Comparison of ENCODE assay signal across 10 cellular contexts in the genomic region with DNA sequence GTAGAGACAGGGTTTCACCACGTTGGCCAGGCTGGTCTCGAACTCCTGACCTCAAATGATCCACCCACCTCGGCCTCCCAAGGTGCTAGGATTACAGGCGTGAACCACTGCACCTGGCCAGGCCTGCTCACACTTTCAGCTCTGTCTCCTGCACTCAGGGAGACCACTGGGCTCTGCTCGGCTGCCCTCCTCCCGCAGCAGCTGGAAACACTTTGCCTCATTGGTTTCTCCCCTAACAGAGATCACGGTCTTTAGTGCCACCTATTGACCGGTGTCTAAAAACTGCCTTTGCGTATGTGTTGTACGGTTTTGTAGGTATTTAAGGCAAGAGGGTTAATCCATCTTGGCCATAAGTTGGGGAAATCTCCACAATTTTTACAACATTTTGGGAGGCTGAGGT. TPM values are rescaled to one million over a fixed set of nuclear protein-coding genes. Genes with fewer than 3 reads are reported as not detected.
A peak's percentile ranks its signal among the peaks of the same experiment; 100 is the strongest.
DNase-seq lines count a peak whose midpoint lies in the region; ATAC-seq and TF ChIP-seq lines count a peak whose summit lies in the region.
"Not testable (repeated sequence)": the region's sequence is repeated elsewhere in the genome, so short reads cannot be mapped to it uniquely, and the experiment has no call there.
"Had no signal": no experiment of that assay in that cellular context is flagged by ENCODE, and none has a peak within 500 bp of the region (broad histone marks: within the 10 kb centered on the region; RNA-seq: fewer than 3 reads in every experiment).

No MANE protein-coding gene starts in this region.

- TF ChIP-seq RAD21 in SK-N-SH (IDR thresholded peaks at IDR 0.05; ENCODE audit: low read length) = peak; percentile 82

- not testable (repeated sequence) for TF ChIP-seq EP300 in SK-N-SH (IDR thresholded peaks at IDR 0.05; ENCODE audit: borderline replicate concordance in 1 of 2, low read depth in 1 of 2, low read length in 1 of 2)

- not testable (repeated sequence) for H3K9ac ChIP-seq in SK-N-SH

- BruUV-seq in MCF 10A (replicated peaks; lab: Mats Ljungman, UMichigan) = not testable (repeated sequence)

- H3K4me2 ChIP-seq in SK-N-SH = not testable (repeated sequence)

- not testable (repeated sequence) for H3K9me3 ChIP-seq in SK-N-SH

- not testable (repeated sequence) for H3K4me1 ChIP-seq in SK-N-SH (ENCODE audit: control insufficient read depth in 1 of 2, insufficient read depth in 2 of 2, low read depth in 1 of 2, low read length in 1 of 2)

- H2AFZ ChIP-seq in SK-N-SH (ENCODE audit: low read depth) = not testable (repeated sequence)

- not testable (repeated sequence) for H3K27ac Mint-ChIP-seq in MCF 10A (ENCODE audit: low read depth, unreplicated experiment)

- intact Hi-C loops in MCF 10A (cut with micrococcal nuclease) = loop anchor here (1.0 to 10.0 kb wide), 3 partner anchors 141 to 909 kb away; partner anchors contain the start of gene ASNS

- 16% methylated on average over 10 of the region's 10 CpGs for WGBS in SK-N-SH (ENCODE audit: low lambda C conversion rate)

- H3K27me3 Mint-ChIP-seq in MCF 10A (ENCODE audit: insufficient read depth, unreplicated experiment) = not testable (repeated sequence)

- not testable (repeated sequence) for H3K27ac ChIP-seq in SK-N-SH (ENCODE audit: low read depth in 2 of 2, low read length in 1 of 2)

- DNase-seq in COLO829 (ENCODE audit: low spot score) = peak; percentile 25
- DNase-seq in NCI-H2107 treated with DMSO at 0.1 percent for 48 hours (lab: John Stamatoyannopoulos, UW; ENCODE audit: unreplicated experiment) = peak; percentile 87
- peak; percentile 66 for DNase-seq in SK-N-SH
- peak; percentile 85 for DNase-seq in MCF 10A (ENCODE audit: unreplicated experiment)
- peak; percentile 58 for DNase-seq in iris pigment epithelial cell (ENCODE audit: low read depth)
- DNase-seq in smooth muscle cell of the brain vasculature (ENCODE audit: low read depth, low spot score) = peak; percentile 10

- TF ChIP-seq CTCF in SK-N-SH (IDR thresholded peaks at IDR 0.05) (peak; percentile 58), MCF 10A (IDR thresholded peaks at IDR 0.05; ENCODE audit: unreplicated experiment) (peak; percentile 64)

- H3K4me3 ChIP-seq in SK-N-SH (ENCODE audit: low read depth in 2 of 2, low read length in 1 of 2) = not testable (repeated sequence)

- H3K36me3 ChIP-seq in SK-N-SH (replicated peaks in 1 of 2; ENCODE audit: control insufficient read depth in 1 of 2, insufficient read depth in 2 of 2, low read length in 1 of 2) = not testable (repeated sequence)

- H3K4me3 Mint-ChIP-seq in MCF 10A (ENCODE audit: unreplicated experiment) = not testable (repeated sequence)

- H3K36me3 Mint-ChIP-seq in MCF 10A (ENCODE audit: insufficient read depth, unreplicated experiment) = not testable (repeated sequence)

- CTCF ChIA-PET in SK-N-SH (lab: Yijun Ruan, JAX) (interaction anchor here (0.6 to 15.6 kb wide), 43 partner anchors 9 to 911 kb away, joined by 3 to 744 read pairs (median 4); partner anchors contain the start of genes ASNS, LMTK2 and SDHAF3), MCF 10A (lab: Yijun Ruan, JAX) (interaction anchor here (0.6 to 18.5 kb wide), 46 partner anchors 9 to 919 kb away, joined by 3 to 739 read pairs (median 4); partner anchors contain the start of gene ASNS)

- POLR2A ChIA-PET in SK-N-SH (lab: Yijun Ruan, JAX) = not testable (repeated sequence)
- POLR2A ChIA-PET in MCF 10A (lab: Yijun Ruan, JAX) = interaction anchor here (0.7 to 1.5 kb wide), 3 partner anchors 42 to 861 kb away, joined by 3 to 4 read pairs (median 4); partner anchors contain the start of gene ASNS

- H3K4me1 Mint-ChIP-seq in MCF 10A (ENCODE audit: insufficient read depth, unreplicated experiment) = not testable (repeated sequence)

- peak; percentile 72 for ATAC-seq in GM19043 (IDR thresholded peaks at IDR 0.05; ENCODE audit: low read depth, unreplicated experiment)
- peak; percentile 60 for ATAC-seq in HG03520 (IDR thresholded peaks at IDR 0.05; ENCODE audit: unreplicated experiment)

- H3K79me2 ChIP-seq in SK-N-SH (ENCODE audit: insufficient read depth) = not testable (repeated sequence)

- H4K20me1 ChIP-seq in SK-N-SH (ENCODE audit: insufficient read depth) = not testable (repeated sequence)

- H3K9me3 Mint-ChIP-seq in MCF 10A (ENCODE audit: unreplicated experiment) = not testable (repeated sequence)

- not testable (repeated sequence) for H3K9me2 ChIP-seq in SK-N-SH

- peaks cover 21% of the 10 kb centered on the region; the same call in 1 of the 2 replicates for H3K27me3 ChIP-seq in SK-N-SH (ENCODE audit: insufficient read depth)

- H3F3A ChIP-seq in SK-N-SH (replicated peaks; ENCODE audit: insufficient read depth) = not testable (repeated sequence)

TF ChIP-seq in SK-N-SH, 30 proteins besides CTCF, POLR2A, EP300 and RAD21:
- peak; percentile 37; the same call in 1 of the 2 replicates for TF ChIP-seq TCF12 (IDR thresholded peaks at IDR 0.05)
- TF ChIP-seq SMC3 (IDR thresholded peaks at IDR 0.05; ENCODE audit: low read depth, low read length) = peak; percentile 47
TF ChIP-seq in SK-N-SH: peak in this region for 2; not testable (repeated sequence) for 28.

RNA-seq across cellular contexts. Expression of gene OCM2, which starts 23.4 kb away (rescaled TPM):
- polyA plus RNA-seq in SK-N-SH (2012; rRNA removed) = not detected in 2 replicates
- polyA plus RNA-seq in SK-N-SH (2012; cell fraction: cytosol; rRNA removed) = not detected in 2 replicates
- not detected in 2 replicates for polyA plus RNA-seq in SK-N-SH (2012; cell fraction: nucleus; rRNA removed)
- total RNA-seq in MCF 10A (2022) = not detected in 2 replicates
- total RNA-seq: activated T-cell treated with anti-CD3 and anti-CD28 coated beads, Interleukin-2, amount 50 U/mL, for 4 hours had no signal
- polyA plus RNA-seq: IgD-negative memory B cell had no signal

Comparison
In these comparisons a context has a peak if more than half of its experiments do, and no peak if none do; other contexts are left out.
1. DNase-seq: peak in every context shown above with its lines; median percentile 87 in NCI-H2107 treated with DMSO at 0.1 percent for 48 hours; 85 in MCF 10A; 66 in SK-N-SH; 58 in iris pigment epithelial cell; 25 in COLO829; 10 in smooth muscle cell of the brain vasculature.